Comparison of ENCODE assay signal across 8 cellular contexts in genomic region chr6:87944541-87944954, GRCh38.
DNase-seq lines count a peak whose midpoint lies in the region; ATAC-seq and TF ChIP-seq lines count a peak whose summit lies in the region.

No MANE protein-coding gene starts in this region.

- H3K4me3 Mint-ChIP-seq in MCF 10A (ENCODE audit: unreplicated experiment): no peak overlapping the region

- peak; percentile 36; the same call in 1 of the 2 replicates for TF ChIP-seq RAD21 in Ishikawa (IDR thresholded peaks at IDR 0.05; ENCODE audit: low read depth)

- no peaks in the 10 kb centered on the region for H3K9me3 ChIP-seq in lower lobe of right lung

- peak; percentile 22 for TF ChIP-seq CTCF in MCF 10A (IDR thresholded peaks at IDR 0.05; ENCODE audit: unreplicated experiment)
- TF ChIP-seq CTCF in lower lobe of right lung (IDR thresholded peaks at IDR 0.05): no peak

- no peak for TF ChIP-seq EP300 in Ishikawa (IDR thresholded peaks at IDR 0.05; ENCODE audit: borderline replicate concordance)

- CTCF ChIA-PET in MCF 10A (lab: Yijun Ruan, JAX): interaction anchor here (0.5 to 6.8 kb wide), 31 partner anchors 13 to 1023 kb away, joined by 3 to 83 read pairs (median 3); no protein-coding TSS in a partner anchor

- intact Hi-C loops in MCF 10A (cut with micrococcal nuclease): loop anchor here (1.0 to 5.0 kb wide), 2 partner anchors 112 to 552 kb away; no protein-coding TSS in a partner anchor
- intact Hi-C loops in lower lobe of right lung (cut with DNase I): no loop called here

- H3K36me3 ChIP-seq in lower lobe of right lung: no peaks in the 10 kb centered on the region

- H3K36me3 Mint-ChIP-seq in MCF 10A (ENCODE audit: insufficient read depth, unreplicated experiment): no peaks in the 10 kb centered on the region

- peaks cover 23% of the 10 kb centered on the region for H3K4me1 Mint-ChIP-seq in MCF 10A (ENCODE audit: insufficient read depth, unreplicated experiment)

- no peak overlapping the region for H3K4me3 ChIP-seq in lower lobe of right lung

- peaks cover 11% of the 10 kb centered on the region for H3K27me3 Mint-ChIP-seq in MCF 10A (ENCODE audit: insufficient read depth, unreplicated experiment)

- peak overlapping the region; percentile 43 for H3K27ac Mint-ChIP-seq in MCF 10A (ENCODE audit: low read depth, unreplicated experiment)

- no peak overlapping the region for H3K27ac ChIP-seq in lower lobe of right lung

- H3K4me1 ChIP-seq in lower lobe of right lung: peaks cover 11% of the 10 kb centered on the region

- peak; percentile 79 for DNase-seq in AG08396 (ENCODE audit: low spot score)
- peak; percentile 68 for DNase-seq in MCF 10A (ENCODE audit: unreplicated experiment)
- peak; percentile 63 for DNase-seq in lower lobe of right lung
- no peak for DNase-seq in NCI-H128 (lab: John Stamatoyannopoulos, UW; ENCODE audit: unreplicated experiment)
- DNase-seq in activated naive CD4-positive, alpha-beta T cell (lab: John Stamatoyannopoulos, UW): no peak

- no TSS peak for BruUV-seq in MCF 10A (replicated peaks; lab: Mats Ljungman, UMichigan)

- peak; percentile 81 to 88 for ATAC-seq in lower lobe of right lung
- ATAC-seq in HG03342 (IDR thresholded peaks at IDR 0.05; ENCODE audit: unreplicated experiment): no peak
- ATAC-seq in HG02938 (IDR thresholded peaks at IDR 0.05; ENCODE audit: unreplicated experiment): no peak

- no peaks in the 10 kb centered on the region for H3K27me3 ChIP-seq in lower lobe of right lung (ENCODE audit: low read depth)

- POLR2A ChIA-PET in MCF 10A (lab: Yijun Ruan, JAX): interaction anchor here (0.8 to 1.5 kb wide), 9 partner anchors 11 to 904 kb away, joined by 3 to 4 read pairs (median 3); partner anchors contain the start of gene AKIRIN2

- no peaks in the 10 kb centered on the region for H3K9me3 Mint-ChIP-seq in MCF 10A (ENCODE audit: unreplicated experiment)

TF ChIP-seq in Ishikawa, 13 proteins besides CTCF, POLR2A, EP300 and RAD21:
- TF ChIP-seq CREB1 (IDR thresholded peaks at IDR 0.05; ENCODE audit: low read depth) (no peak), CEBPB (IDR thresholded peaks at IDR 0.05) (no peak), FOXM1 (IDR thresholded peaks at IDR 0.05; ENCODE audit: borderline replicate concordance, low read depth) (no peak), YY1 (IDR thresholded peaks at IDR 0.05; ENCODE audit: low read depth) (no peak), MAX (IDR thresholded peaks at IDR 0.05) (no peak), TEAD4 (IDR thresholded peaks at IDR 0.05) (no peak), USF1 (IDR thresholded peaks at IDR 0.05) (no peak), ZBTB7A (IDR thresholded peaks at IDR 0.05; ENCODE audit: low read depth) (no peak), NFIC (IDR thresholded peaks at IDR 0.05) (no peak), EGR1 (IDR thresholded peaks at IDR 0.05) (no peak), TAF1 (IDR thresholded peaks at IDR 0.05; ENCODE audit: low read depth) (no peak), TCF12 (IDR thresholded peaks at IDR 0.05; ENCODE audit: low read depth) (no peak)
- TF ChIP-seq, protein P1, sequence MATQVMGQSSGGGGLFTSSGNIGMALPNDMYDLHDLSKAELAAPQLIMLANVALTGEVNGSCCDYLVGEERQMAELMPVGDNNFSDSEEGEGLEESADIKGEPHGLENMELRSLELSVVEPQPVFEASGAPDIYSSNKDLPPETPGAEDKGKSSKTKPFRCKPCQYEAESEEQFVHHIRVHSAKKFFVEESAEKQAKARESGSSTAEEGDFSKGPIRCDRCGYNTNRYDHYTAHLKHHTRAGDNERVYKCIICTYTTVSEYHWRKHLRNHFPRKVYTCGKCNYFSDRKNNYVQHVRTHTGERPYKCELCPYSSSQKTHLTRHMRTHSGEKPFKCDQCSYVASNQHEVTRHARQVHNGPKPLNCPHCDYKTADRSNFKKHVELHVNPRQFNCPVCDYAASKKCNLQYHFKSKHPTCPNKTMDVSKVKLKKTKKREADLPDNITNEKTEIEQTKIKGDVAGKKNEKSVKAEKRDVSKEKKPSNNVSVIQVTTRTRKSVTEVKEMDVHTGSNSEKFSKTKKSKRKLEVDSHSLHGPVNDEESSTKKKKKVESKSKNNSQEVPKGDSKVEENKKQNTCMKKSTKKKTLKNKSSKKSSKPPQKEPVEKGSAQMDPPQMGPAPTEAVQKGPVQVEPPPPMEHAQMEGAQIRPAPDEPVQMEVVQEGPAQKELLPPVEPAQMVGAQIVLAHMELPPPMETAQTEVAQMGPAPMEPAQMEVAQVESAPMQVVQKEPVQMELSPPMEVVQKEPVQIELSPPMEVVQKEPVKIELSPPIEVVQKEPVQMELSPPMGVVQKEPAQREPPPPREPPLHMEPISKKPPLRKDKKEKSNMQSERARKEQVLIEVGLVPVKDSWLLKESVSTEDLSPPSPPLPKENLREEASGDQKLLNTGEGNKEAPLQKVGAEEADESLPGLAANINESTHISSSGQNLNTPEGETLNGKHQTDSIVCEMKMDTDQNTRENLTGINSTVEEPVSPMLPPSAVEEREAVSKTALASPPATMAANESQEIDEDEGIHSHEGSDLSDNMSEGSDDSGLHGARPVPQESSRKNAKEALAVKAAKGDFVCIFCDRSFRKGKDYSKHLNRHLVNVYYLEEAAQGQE (IDR thresholded peaks at IDR 0.05; ENCODE audit: low read depth): no peak
TF ChIP-seq in Ishikawa: peak in this region for 0.

Comparison
In these comparisons a context has a peak if more than half of its experiments do, and no peak if none do; other contexts are left out.
1. DNase-seq: peak in AG08396 (single experiment), MCF 10A (single experiment) and lower lobe of right lung (single experiment); none in NCI-H128 (single experiment) and activated naive CD4-positive, alpha-beta T cell (0 of 4).
2. ATAC-seq: peak in lower lobe of right lung (2 of 2); none in HG03342 (single experiment) and HG02938 (single experiment).